16 cellular contexts compared by ENCODE assay signal in the genomic region with DNA sequence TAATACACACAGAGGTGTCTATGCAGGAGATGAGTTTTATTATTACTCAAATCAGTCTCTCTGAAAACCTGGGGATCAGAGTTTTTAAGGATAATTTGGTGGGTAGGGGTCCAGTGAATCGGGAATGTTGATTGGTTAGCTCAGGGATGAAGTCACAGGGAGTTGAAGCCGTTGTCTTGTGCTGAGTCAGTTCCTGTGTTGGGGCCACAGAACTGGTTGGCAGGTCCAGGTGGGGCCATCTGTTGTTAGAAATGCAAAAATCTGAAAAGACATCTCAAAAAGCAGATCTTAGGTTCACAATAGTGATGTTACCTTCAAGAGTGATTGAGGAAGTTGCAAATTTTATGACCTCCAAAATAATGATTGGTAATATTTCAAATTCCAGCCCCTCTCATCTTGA.
DNase-seq lines count a peak whose midpoint lies in the region; ATAC-seq and TF ChIP-seq lines count a peak whose summit lies in the region.
"Had no signal": no experiment of that assay in that cellular context is flagged by ENCODE, and none has a peak within 500 bp of the region (broad histone marks: within the 10 kb centered on the region; RNA-seq: fewer than 3 reads in every experiment).

No MANE protein-coding gene starts in this region.

- ATAC-seq in HG03354 (IDR thresholded peaks at IDR 0.05; ENCODE audit: poor library complexity, severe bottlenecking, unreplicated experiment) (peak; percentile 40), HG02759 (IDR thresholded peaks at IDR 0.05; ENCODE audit: unreplicated experiment) (no peak)
- ATAC-seq: A549, Panc1 had no signal

- H3K4me3 ChIP-seq in epithelial cell of esophagus (ENCODE audit: low read length), result no peak overlapping the region
- H3K4me3 ChIP-seq: A549 had no signal

- no peak for TF ChIP-seq CTCF in epithelial cell of esophagus (IDR thresholded peaks at IDR 0.05; ENCODE audit: insufficient read depth, low read depth, low read length, missing control alignments)

- DNase-seq in A172 (ENCODE audit: low spot score) (peak; percentile 29), RPMI7951 (ENCODE audit: low read depth) (peak; percentile 18), epithelial cell of esophagus (ENCODE audit: low read depth) (peak; percentile 37), NCI-H1417 treated with DMSO at 0.1 percent for 48 hours (lab: John Stamatoyannopoulos, UW) (no peak), NAMALWA (ENCODE audit: low spot score) (no peak)
- DNase-seq in stimulated activated CD4-positive, alpha-beta T cell treated with anti-CD3 and anti-CD28 coated beads, Interleukin-12 subunit alpha, Interleukin-12 subunit beta, amount 100 ng/mL, for 4 hours, result no peak
- DNase-seq: Caco-2, NCI-H1092 treated with DMSO at 0.1 percent for 48 hours, NCI-H1694 treated with DMSO at 0.1 percent for 48 hours, NCI-H446 treated with DMSO at 0.1 percent for 48 hours, NCI-H774, SHP77 had no signal

Comparison
In these comparisons a context has a peak if more than half of its experiments do, and no peak if none do; other contexts are left out.
1. DNase-seq: peak in A172 (single experiment), RPMI7951 (single experiment) and epithelial cell of esophagus (single experiment); none in NCI-H1417 treated with DMSO at 0.1 percent for 48 hours (single experiment), NAMALWA (single experiment) and stimulated activated CD4-positive, alpha-beta T cell treated with anti-CD3 and anti-CD28 coated beads, Interleukin-12 subunit alpha, Interleukin-12 subunit beta, amount 100 ng/mL, for 4 hours (single experiment).